ENCODE assay signal across 1 cellular context in genomic region chr10:113600569-113600968, GRCh38.
TF ChIP-seq lines count a peak whose summit lies in the region.

No MANE protein-coding gene starts in this region.

TF ChIP-seq in H1, 55 proteins besides CTCF, POLR2A, EP300 and RAD21:
- TF ChIP-seq ZNF274 (IDR thresholded peaks at IDR 0.05; ENCODE audit: borderline replicate concordance, extremely low read depth, low read length) (peak; percentile 40; the same call in 1 of the 2 replicates), SRF (IDR thresholded peaks at IDR 0.05; ENCODE audit: low read depth, low read length) (no peak)
